Comparison of ENCODE assay signal across 1 cellular context in the genomic region with DNA sequence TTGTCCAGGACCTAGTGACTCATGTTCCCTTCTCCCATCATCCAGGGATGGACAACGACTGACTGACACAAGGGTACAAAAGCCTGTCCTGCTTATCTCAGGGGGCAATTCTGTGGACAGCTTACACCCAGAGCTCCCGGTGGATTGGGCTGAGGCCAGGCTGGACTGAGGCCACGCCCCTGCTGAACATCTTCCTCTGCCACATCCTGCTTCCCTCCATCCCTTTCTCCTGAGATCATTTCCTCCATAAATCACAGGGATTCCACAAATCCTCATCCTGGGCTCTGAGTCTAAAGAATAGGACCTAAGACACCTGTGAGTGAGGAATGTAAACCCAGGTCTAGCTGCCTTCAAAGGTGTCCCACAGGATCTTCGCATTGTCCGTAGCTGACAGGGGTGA.
TF ChIP-seq lines count a peak whose summit lies in the region.

No MANE protein-coding gene starts in this region.

TF ChIP-seq in endothelial cell of umbilical vein, 7 proteins besides CTCF, POLR2A, EP300 and RAD21:
- TF ChIP-seq FOS (IDR thresholded peaks at IDR 0.05; ENCODE audit: borderline replicate concordance, insufficient read depth, low read length) (no peak), POLR2AphosphoS5 (IDR thresholded peaks at IDR 0.05; ENCODE audit: insufficient read depth, low read depth, low read length) (no peak), MYC (IDR thresholded peaks at IDR 0.05; ENCODE audit: low read depth, low read length) (no peak), JUN (IDR thresholded peaks at IDR 0.05; ENCODE audit: borderline replicate concordance, insufficient read depth, insufficient read length, low read depth) (no peak), GATA2 (IDR thresholded peaks at IDR 0.05; ENCODE audit: insufficient read depth, insufficient read length, low read depth, low read length) (no peak), EZH2 (IDR thresholded peaks at IDR 0.05; ENCODE audit: borderline replicate concordance, low read depth, low read length, severe bottlenecking) (no peak)
- TF ChIP-seq, protein P1, sequence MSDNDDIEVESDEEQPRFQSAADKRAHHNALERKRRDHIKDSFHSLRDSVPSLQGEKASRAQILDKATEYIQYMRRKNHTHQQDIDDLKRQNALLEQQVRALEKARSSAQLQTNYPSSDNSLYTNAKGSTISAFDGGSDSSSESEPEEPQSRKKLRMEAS (IDR thresholded peaks at IDR 0.05; ENCODE audit: insufficient read depth, insufficient read length) = no peak
